In the genomic region with DNA sequence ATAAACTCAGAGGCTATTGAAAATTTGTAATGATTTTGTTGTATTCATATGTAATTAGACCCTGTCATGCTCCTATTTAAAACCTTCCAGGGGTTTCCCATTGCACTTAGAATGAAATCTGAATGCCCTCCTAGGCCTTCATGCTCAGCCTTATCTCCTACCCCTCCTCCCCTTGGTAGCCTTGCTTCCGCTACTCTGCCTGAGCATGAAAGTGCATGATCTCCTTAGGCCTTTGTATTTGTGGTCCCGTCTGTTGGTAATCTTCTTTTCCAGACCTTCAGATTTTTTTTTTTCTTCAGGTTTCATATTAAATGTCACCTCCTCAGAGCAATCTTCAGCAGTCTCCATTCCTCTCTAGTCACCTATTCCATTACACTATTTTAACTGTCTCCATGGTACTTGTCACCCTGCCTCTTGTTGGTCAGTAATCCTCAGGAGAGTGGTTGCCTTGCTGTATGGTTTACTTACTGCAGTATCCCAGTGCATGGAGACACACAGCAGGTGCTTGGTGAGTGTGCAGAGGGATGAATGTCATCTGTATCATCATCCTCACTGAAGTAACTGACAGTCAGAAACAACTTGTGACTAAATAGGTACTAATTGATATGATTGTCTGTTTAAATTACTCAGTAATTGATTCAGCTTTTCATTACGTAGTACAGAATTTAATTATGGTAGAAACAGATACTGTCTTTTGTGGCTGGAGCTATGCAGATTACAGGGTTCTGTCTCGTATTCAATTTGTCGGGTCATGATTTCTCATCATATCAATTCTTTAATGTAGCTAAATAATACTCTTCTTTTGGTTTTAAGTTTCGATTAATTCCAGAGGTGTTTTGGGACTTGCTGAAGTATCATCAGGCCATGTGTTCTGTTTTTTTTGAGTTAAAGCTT, we compare ENCODE assay signal across 16 cellular contexts.
A peak's percentile ranks its signal among the peaks of the same experiment; 100 is the strongest.
DNase-seq lines count a peak whose midpoint lies in the region; ATAC-seq and TF ChIP-seq lines count a peak whose summit lies in the region.
"Had no signal": no experiment of that assay in that cellular context is flagged by ENCODE, and none has a peak within 500 bp of the region (broad histone marks: within the 10 kb centered on the region; RNA-seq: fewer than 3 reads in every experiment).

No MANE protein-coding gene starts in this region.

- no peak overlapping the region for H3K27ac ChIP-seq in ovary
- H3K27ac ChIP-seq: breast epithelium, gastrocnemius medialis, uterus had no signal

- no peak for DNase-seq in activated T-cell treated with anti-CD3 and anti-CD28 coated beads, Interleukin-2, amount 50 U/mL, for 24 hours
- DNase-seq in activated T-cell treated with anti-CD3 and anti-CD28 coated beads for 4 hours (no peak), NCI-H1417 (lab: John Stamatoyannopoulos, UW) (peak in 2 of 3 experiments; percentile 33 to 69), erythroblast (lab: John Stamatoyannopoulos, UW) (no peak), ovary (no peak), NCI-H1092 (lab: John Stamatoyannopoulos, UW) (no peak)
- DNase-seq: activated CD4-positive, alpha-beta T cell treated with anti-CD3 and anti-CD28 coated beads, Interleukin-2, amount 50 U/mL, for 1 hour; activated gamma-delta T cell treated with Interleukin-2 at 50 U/mL for 16 hours; gastrocnemius medialis; KBM-7; mucosa of descending colon; NCI-H2029; uterus had no signal

- no peak overlapping the region for H3K4me3 Mint-ChIP-seq in activated T-cell treated with anti-CD3 and anti-CD28 coated beads, Interleukin-2, amount 50 U/mL, for 24 hours
- no peak overlapping the region for H3K4me3 Mint-ChIP-seq in activated T-helper 17 cell treated with anti-CD3 and anti-CD28 coated beads, Interleukin-2, amount 50 U/mL, for 72 hours
- peak overlapping the region; percentile 29 for H3K4me3 Mint-ChIP-seq in stimulated activated memory B cell treated with anti-CD40 and anti-IgM and Interleukin-4, amounts not matched to agents 10 μg/mL and 1 μg/mL and 100 μg/mL, for 72 hours

- no peaks in the 10 kb centered on the region for H3K27me3 Mint-ChIP-seq in activated T-cell treated with anti-CD3 and anti-CD28 coated beads, Interleukin-2, amount 50 U/mL, for 24 hours
- no peaks in the 10 kb centered on the region for H3K27me3 Mint-ChIP-seq in activated T-helper 17 cell treated with anti-CD3 and anti-CD28 coated beads, Interleukin-2, amount 50 U/mL, for 72 hours
- no peaks in the 10 kb centered on the region for H3K27me3 Mint-ChIP-seq in stimulated activated memory B cell treated with anti-CD40 and anti-IgM and Interleukin-4, amounts not matched to agents 10 μg/mL and 1 μg/mL and 100 μg/mL, for 72 hours

- H3K4me3 ChIP-seq in ovary = no peak overlapping the region
- H3K4me3 ChIP-seq: breast epithelium, gastrocnemius medialis, mucosa of descending colon, uterus had no signal

- H3K36me3 ChIP-seq in ovary = no peaks in the 10 kb centered on the region
- H3K36me3 ChIP-seq: breast epithelium, gastrocnemius medialis, uterus had no signal

- no peak for TF ChIP-seq POLR2A in erythroblast (IDR thresholded peaks at IDR 0.05; ENCODE audit: low read length)
- no peak for TF ChIP-seq POLR2A in ovary (IDR thresholded peaks at IDR 0.05)

- TF ChIP-seq EP300 in ovary (IDR thresholded peaks at IDR 0.05) = no peak

- no peaks in the 10 kb centered on the region for H3K36me3 Mint-ChIP-seq in activated T-cell treated with anti-CD3 and anti-CD28 coated beads, Interleukin-2, amount 50 U/mL, for 24 hours (ENCODE audit: low read depth)
- no peaks in the 10 kb centered on the region for H3K36me3 Mint-ChIP-seq in activated T-helper 17 cell treated with anti-CD3 and anti-CD28 coated beads, Interleukin-2, amount 50 U/mL, for 72 hours (ENCODE audit: low read depth)
- no peaks in the 10 kb centered on the region for H3K36me3 Mint-ChIP-seq in stimulated activated memory B cell treated with anti-CD40 and anti-IgM and Interleukin-4, amounts not matched to agents 10 μg/mL and 1 μg/mL and 100 μg/mL, for 72 hours

- H3K9me3 ChIP-seq in ovary = no peaks in the 10 kb centered on the region
- H3K9me3 ChIP-seq: breast epithelium, gastrocnemius medialis, mucosa of descending colon, uterus had no signal

- ATAC-seq in activated T-helper 17 cell treated with anti-CD3 and anti-CD28 coated beads, Interleukin-2, amount 50 U/mL, for 72 hours (replicated peaks) = peak; percentile 91
- ATAC-seq in stimulated activated memory B cell treated with anti-CD40 and anti-IgM and Interleukin-4, amounts not matched to agents 10 μg/mL and 1 μg/mL and 100 μg/mL, for 72 hours = peak; percentile 76
- ATAC-seq: gastrocnemius medialis, mucosa of descending colon had no signal

- no peak for TF ChIP-seq CTCF in ovary (IDR thresholded peaks at IDR 0.05)

- H3K4me1 ChIP-seq in ovary (ENCODE audit: insufficient read depth) = peaks cover 2% of the 10 kb centered on the region
- H3K4me1 ChIP-seq: breast epithelium had no signal

- H3K27me3 ChIP-seq in ovary = no peaks in the 10 kb centered on the region
- H3K27me3 ChIP-seq: breast epithelium, gastrocnemius medialis, uterus had no signal

- 91 to 95% (median 93%) methylated on average over 6 of the region's 6 CpGs for WGBS in ovary, 3 donors

- peak overlapping the region; percentile 69 for H3K27ac Mint-ChIP-seq in activated T-cell treated with anti-CD3 and anti-CD28 coated beads, Interleukin-2, amount 50 U/mL, for 24 hours
- H3K27ac Mint-ChIP-seq in activated T-helper 17 cell treated with anti-CD3 and anti-CD28 coated beads, Interleukin-2, amount 50 U/mL, for 72 hours = peak overlapping the region; percentile 34
- peak overlapping the region; percentile 15 for H3K27ac Mint-ChIP-seq in stimulated activated memory B cell treated with anti-CD40 and anti-IgM and Interleukin-4, amounts not matched to agents 10 μg/mL and 1 μg/mL and 100 μg/mL, for 72 hours

- intact Hi-C loops in ovary (cut with DNase I) = no loop called here

- no peaks in the 10 kb centered on the region for H3K9me3 Mint-ChIP-seq in activated T-cell treated with anti-CD3 and anti-CD28 coated beads, Interleukin-2, amount 50 U/mL, for 24 hours
- H3K9me3 Mint-ChIP-seq in activated T-helper 17 cell treated with anti-CD3 and anti-CD28 coated beads, Interleukin-2, amount 50 U/mL, for 72 hours = peaks cover 2% of the 10 kb centered on the region
- no peaks in the 10 kb centered on the region for H3K9me3 Mint-ChIP-seq in stimulated activated memory B cell treated with anti-CD40 and anti-IgM and Interleukin-4, amounts not matched to agents 10 μg/mL and 1 μg/mL and 100 μg/mL, for 72 hours

- H3K4me1 Mint-ChIP-seq in activated T-cell treated with anti-CD3 and anti-CD28 coated beads, Interleukin-2, amount 50 U/mL, for 24 hours (ENCODE audit: low read depth) = peaks cover 58% of the 10 kb centered on the region
- peaks cover 17% of the 10 kb centered on the region for H3K4me1 Mint-ChIP-seq in activated T-helper 17 cell treated with anti-CD3 and anti-CD28 coated beads, Interleukin-2, amount 50 U/mL, for 72 hours
- peaks cover 32% of the 10 kb centered on the region for H3K4me1 Mint-ChIP-seq in stimulated activated memory B cell treated with anti-CD40 and anti-IgM and Interleukin-4, amounts not matched to agents 10 μg/mL and 1 μg/mL and 100 μg/mL, for 72 hours

Comparison
In these comparisons a context has a peak if more than half of its experiments do, and no peak if none do; other contexts are left out.
1. DNase-seq: peak in NCI-H1417 (2 of 3); none in activated T-cell treated with anti-CD3 and anti-CD28 coated beads, Interleukin-2, amount 50 U/mL, for 24 hours (single experiment), activated T-cell treated with anti-CD3 and anti-CD28 coated beads for 4 hours (single experiment), erythroblast (0 of 2), ovary (0 of 5) and NCI-H1092 (single experiment).
2. H3K27ac Mint-ChIP-seq: peak in every context shown above with its lines; median percentile 69 in activated T-cell treated with anti-CD3 and anti-CD28 coated beads, Interleukin-2, amount 50 U/mL, for 24 hours; 34 in activated T-helper 17 cell treated with anti-CD3 and anti-CD28 coated beads, Interleukin-2, amount 50 U/mL, for 72 hours; 15 in stimulated activated memory B cell treated with anti-CD40 and anti-IgM and Interleukin-4, amounts not matched to agents 10 μg/mL and 1 μg/mL and 100 μg/mL, for 72 hours.